ENCODE assay signal across 17 cellular contexts in the genomic region with DNA sequence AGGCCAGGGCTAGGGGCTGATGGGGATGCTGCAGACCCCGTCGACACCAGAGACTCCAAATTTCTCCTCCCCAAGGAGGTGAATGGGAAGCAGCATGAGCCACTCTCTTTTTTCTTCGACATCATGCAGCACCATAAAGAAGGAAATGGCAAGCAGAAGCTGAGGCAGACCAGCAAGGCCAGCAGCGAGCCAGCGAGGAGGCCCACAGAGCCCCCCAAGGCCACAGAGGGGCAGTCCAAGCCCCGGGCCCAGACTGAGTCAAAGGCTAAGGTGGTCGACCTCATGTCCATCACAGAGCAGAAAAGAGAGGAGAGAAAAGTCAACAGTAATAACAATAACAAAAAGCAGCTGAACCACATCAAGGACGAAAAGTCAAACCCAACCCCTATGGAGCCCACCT. TPM values are rescaled to one million over a fixed set of nuclear protein-coding genes. Genes with fewer than 3 reads are reported as not detected.
A peak's percentile ranks its signal among the peaks of the same experiment; 100 is the strongest.
DNase-seq lines count a peak whose midpoint lies in the region; ATAC-seq, FAIRE-seq and TF ChIP-seq lines count a peak whose summit lies in the region.
"Had no signal": no experiment of that assay in that cellular context is flagged by ENCODE, and none has a peak within 500 bp of the region (broad histone marks: within the 10 kb centered on the region; RNA-seq: fewer than 3 reads in every experiment).

No MANE protein-coding gene starts in this region.

- intact Hi-C loops in A673 (cut with micrococcal nuclease; ENCODE audit: unreplicated experiment), result no loop called here
- intact Hi-C loops in K562 (cut with micrococcal nuclease), result no loop called here

- no peaks in the 10 kb centered on the region for H3K79me2 ChIP-seq in K562 (ENCODE audit: control insufficient read depth, insufficient read depth, low read length)

- POLR2A ChIA-PET in A673 (lab: Charles Lee; ENCODE audit: low non-redundant PET), result no interaction called here
- POLR2A ChIA-PET in K562 (lab: Yijun Ruan, JAX), result interaction anchor here (0.7 to 0.9 kb wide), 3 partner anchors 10 to 91 kb away, joined by 3 read pairs; no protein-coding TSS in a partner anchor

- TF ChIP-seq POLR2A in K562 (conservative IDR thresholded peaks at IDR 0.05), result no peak

- no peaks in the 10 kb centered on the region for H3K27me3 ChIP-seq in A673 (replicated peaks; ENCODE audit: insufficient read depth, low read depth, low read length, poor library complexity)
- no peaks in the 10 kb centered on the region for H3K27me3 ChIP-seq in BLaER1
- no peaks in the 10 kb centered on the region for H3K27me3 ChIP-seq in K562 (ENCODE audit: control insufficient read depth in 2 of 2, insufficient read depth in 2 of 2, low read length in 2 of 2)
- H3K27me3 ChIP-seq: BE2C, SJSA1 had no signal

- H3K4me3 ChIP-seq in A673 (ENCODE audit: low read depth, low read length, poor library complexity, severe bottlenecking) (no peak overlapping the region), BLaER1 (no peak overlapping the region), K562 (no peak overlapping the region)
- H3K4me3 ChIP-seq: HAP-1, SJSA1 had no signal

- H3K27ac ChIP-seq in A673 (ENCODE audit: low read depth, low read length, poor library complexity, severe bottlenecking) (no peak overlapping the region), BLaER1 (peak overlapping the region; percentile 19; the same call in 1 of the 2 replicates), K562 (ENCODE audit: extremely low read depth, low read depth, low read length) (no peak overlapping the region)
- H3K27ac ChIP-seq: SJSA1 had no signal

- CTCF ChIA-PET in A673 (lab: Charles Lee), result no interaction called here
- CTCF ChIA-PET in K562 (lab: Yijun Ruan, JAX; ENCODE audit: low intra/inter-chr PET ratio), result interaction anchor here (0.6 kb wide), 1 partner anchor 234 kb away, joined by 4 read pairs; no protein-coding TSS in a partner anchor

- peaks cover 29% of the 10 kb centered on the region for H3K4me1 Mint-ChIP-seq in memory B cell

- H3K27ac Mint-ChIP-seq in memory B cell, result peak overlapping the region; percentile 79

- TF ChIP-seq RAD21 in K562 (CRISPR knock-in tag; conservative IDR thresholded peaks at IDR 0.05 in 1 of 2, IDR thresholded peaks at IDR 0.05 in 1 of 2), result no peak

- H3K4me3 Mint-ChIP-seq in memory B cell, result no peak overlapping the region
- H3K4me3 Mint-ChIP-seq: CD8-positive, alpha-beta T cell had no signal

- no peak overlapping the region for H2AFZ ChIP-seq in K562 (ENCODE audit: low read depth, low read length)

- H3K9me3 Mint-ChIP-seq in memory B cell, result no peaks in the 10 kb centered on the region
- H3K9me3 Mint-ChIP-seq: CD8-positive, alpha-beta T cell had no signal

- H3K4me2 ChIP-seq in BLaER1 (no peak overlapping the region), K562 (ENCODE audit: insufficient read depth, low read length) (no peak overlapping the region)

- H3K9me3 ChIP-seq in A673 (ENCODE audit: low read depth, low read length, poor library complexity, severe bottlenecking) (no peaks in the 10 kb centered on the region), BLaER1 (no peaks in the 10 kb centered on the region), K562 (replicated peaks; ENCODE audit: control insufficient read depth, insufficient read depth, low read depth, low read length) (no peaks in the 10 kb centered on the region)
- H3K9me3 ChIP-seq: BE2C, HAP-1, SJSA1 had no signal

- TF ChIP-seq CTCF in A673 (conservative IDR thresholded peaks at IDR 0.05; ENCODE audit: low read depth, low read length), result no peak
- TF ChIP-seq CTCF in K562 (IDR thresholded peaks at IDR 0.05 in 2 of 3, conservative IDR thresholded peaks at IDR 0.05 in 1 of 3; ENCODE audit: insufficient read depth in 2 of 3, low read depth in 1 of 3, low read length in 3 of 3), result no peak

- H3K27me3 Mint-ChIP-seq in memory B cell, result no peaks in the 10 kb centered on the region

- BruUV-seq in A673 (replicated peaks; lab: Mats Ljungman, UMichigan) (TSS peak; percentile 67), K562 (replicated peaks; lab: Mats Ljungman, UMichigan) (TSS peak; percentile 42)

- H4K20me1 ChIP-seq in BLaER1 (peaks cover 20% of the 10 kb centered on the region; the same call in 1 of the 2 replicates), K562 (replicated peaks; ENCODE audit: control insufficient read depth, insufficient read depth, low read length) (no peaks in the 10 kb centered on the region)

- WGBS in K562 (ENCODE audit: insufficient coverage, low coverage, missing lambda C conversion rate), result 89% methylated on average over 7 of the region's 8 CpGs

- TF ChIP-seq EP300 in K562 (IDR thresholded peaks at IDR 0.05; ENCODE audit: low read length), result no peak

- in situ Hi-C loops in K562 (cut with MboI), result no loop called here

- FAIRE-seq in K562 (lab: Jason Lieb, UNC), result no peak
- FAIRE-seq: D721Med had no signal

- H3K36me3 Mint-ChIP-seq in memory B cell, result peaks cover 34% of the 10 kb centered on the region

- no peak for ATAC-seq in K562
- ATAC-seq in memory B cell (ENCODE audit: low read depth), result no peak
- no peak for ATAC-seq in GM21367 (IDR thresholded peaks at IDR 0.05; ENCODE audit: unreplicated experiment)
- ATAC-seq: CD8-positive, alpha-beta T cell had no signal

- no peak overlapping the region for H3K9ac ChIP-seq in BLaER1
- H3K9ac ChIP-seq in K562 (ENCODE audit: insufficient read depth in 1 of 2, low read depth in 2 of 2, low read length in 2 of 2), result no peak overlapping the region

- H3K36me3 ChIP-seq in A673 (ENCODE audit: insufficient read depth, low read length, poor library complexity, severe bottlenecking) (peaks cover 93% of the 10 kb centered on the region), BLaER1 (peaks cover 88% of the 10 kb centered on the region), K562 (ENCODE audit: control insufficient read depth, insufficient read depth, low read length) (peaks cover 92% of the 10 kb centered on the region; the same call in 2 of the 3 replicates)

- DNase-seq in A673 (ENCODE audit: low spot score), result no peak
- DNase-seq in K562 (ENCODE audit: extremely low read depth in 1 of 4, low spot score in 3 of 4), result no peak
- no peak for DNase-seq in memory B cell (ENCODE audit: low spot score in 2 of 2)
- DNase-seq in C1 segment of cervical spinal cord (lab: John Stamatoyannopoulos, UW), result no peak
- no peak for DNase-seq in SIG-M5 (lab: John Stamatoyannopoulos, UW)
- DNase-seq: BE2C; CD8-positive, alpha-beta T cell; DMS79 treated with DMSO at 0.1 percent for 48 hours; NCI-H187; NCI-H345; NCI-H526; OCI-M1 had no signal

- H3K4me1 ChIP-seq in A673 (ENCODE audit: insufficient read depth, low read length, poor library complexity, severe bottlenecking) (no peaks in the 10 kb centered on the region), BLaER1 (peaks cover 33% of the 10 kb centered on the region), K562 (replicated peaks in 1 of 2; ENCODE audit: control insufficient read depth in 2 of 2, insufficient read depth in 2 of 2, low read length in 2 of 2) (no peaks in the 10 kb centered on the region)
- H3K4me1 ChIP-seq: BE2C, HAP-1 had no signal

- H3K9me1 ChIP-seq in K562 (ENCODE audit: control insufficient read depth, insufficient read depth, low read length), result no peaks in the 10 kb centered on the region

TF ChIP-seq in K562, 482 proteins besides CTCF, POLR2A, EP300 and RAD21:
- TF ChIP-seq RFX7 (CRISPR knock-in tag; IDR thresholded peaks at IDR 0.05), result no peak
- TF ChIP-seq MECOM (CRISPR knock-in tag; IDR thresholded peaks at IDR 0.05), result no peak
- TF ChIP-seq, protein P1, sequence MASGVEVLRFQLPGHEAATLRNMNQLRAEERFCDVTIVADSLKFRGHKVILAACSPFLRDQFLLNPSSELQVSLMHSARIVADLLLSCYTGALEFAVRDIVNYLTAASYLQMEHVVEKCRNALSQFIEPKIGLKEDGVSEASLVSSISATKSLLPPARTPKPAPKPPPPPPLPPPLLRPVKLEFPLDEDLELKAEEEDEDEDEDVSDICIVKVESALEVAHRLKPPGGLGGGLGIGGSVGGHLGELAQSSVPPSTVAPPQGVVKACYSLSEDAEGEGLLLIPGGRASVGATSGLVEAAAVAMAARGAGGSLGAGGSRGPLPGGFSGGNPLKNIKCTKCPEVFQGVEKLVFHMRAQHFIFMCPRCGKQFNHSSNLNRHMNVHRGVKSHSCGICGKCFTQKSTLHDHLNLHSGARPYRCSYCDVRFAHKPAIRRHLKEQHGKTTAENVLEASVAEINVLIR (CRISPR knock-in tag; IDR thresholded peaks at IDR 0.05), result no peak
- no peak for TF ChIP-seq IRF2 (CRISPR knock-in tag; IDR thresholded peaks at IDR 0.05)
- TF ChIP-seq POLR3A (IDR thresholded peaks at IDR 0.05; ENCODE audit: borderline replicate concordance, extremely low read depth, insufficient read depth, insufficient read length), result no peak
TF ChIP-seq in K562: peak in this region for 0.

RNA-seq across cellular contexts. Expression of gene TNIP2, which starts 56.1 kb away (rescaled TPM):
- 31.9 and 32.5 TPM in 2 replicates for total RNA-seq in A673 (2021)
- total RNA-seq in K562 (2011; cell fraction: chromatin; rRNA removed; ENCODE audit: low replicate concordance), result 24.5 and 78.1 TPM in 2 replicates
- 49.7 and 54.7 TPM in 2 replicates for total RNA-seq in K562 (2011; cell fraction: nucleolus; rRNA removed)
- 30.4 and 33.4 TPM in 2 replicates for total RNA-seq in K562 (2011; cell fraction: nucleoplasm; rRNA removed)
- total RNA-seq in K562 (2014; rRNA removed), result 42.6 and 46.7 TPM in 2 replicates
- 11.6 and 13.1 TPM in 2 replicates for total RNA-seq in K562 (2014; rRNA removed; fragmentation: Illumina TruSeq; extraction: Trizol)
- 19.5 and 21.9 TPM in 2 replicates for total RNA-seq in K562 (2015; rRNA removed; fragmentation: Illumina TruSeq; extraction: Trizol)
- 32.2 and 35.8 TPM in 2 replicates for total RNA-seq in K562 (2021)
- 17.5 and 21.8 TPM in 2 replicates for polyA plus RNA-seq in K562 (2011; rRNA removed)
- 16.5 and 28.2 TPM in 2 replicates for polyA plus RNA-seq in K562 (2011; cell fraction: cytosol; rRNA removed)
- 49.0 and 90.0 TPM in 2 replicates for polyA plus RNA-seq in K562 (2011; cell fraction: nucleus; rRNA removed)
- 30.8 and 32.9 TPM in 2 replicates for polyA plus RNA-seq in K562 (2012)
- polyA plus RNA-seq in K562 (2014; fragmentation: Illumina TruSeq; extraction: Trizol), result 12.1 and 18.3 TPM in 2 replicates
- 1 to 10 TPM in 1 of 2 experiments, under 1 TPM in 1; 0.61 to 1.1 TPM for polyA plus RNA-seq in K562 (2014; fragmentation: Nextera tagmentation; extraction: Ambion mirVana)
- polyA plus RNA-seq in K562 (2014; rRNA removed), result 38.1 and 38.2 TPM in 2 replicates
- polyA minus RNA-seq in K562 (2011; rRNA and poly(A)+ RNA removed), result 10.0 and 16.8 TPM in 2 replicates
- 13.7 and 14.7 TPM in 2 replicates for polyA minus RNA-seq in K562 (2011; cell fraction: cytosol; rRNA and poly(A)+ RNA removed)
- 16.4 and 17.5 TPM in 2 replicates for polyA minus RNA-seq in K562 (2011; cell fraction: nucleus; rRNA and poly(A)+ RNA removed)
